Comparison of ENCODE assay signal across 19 cellular contexts in the genomic region with DNA sequence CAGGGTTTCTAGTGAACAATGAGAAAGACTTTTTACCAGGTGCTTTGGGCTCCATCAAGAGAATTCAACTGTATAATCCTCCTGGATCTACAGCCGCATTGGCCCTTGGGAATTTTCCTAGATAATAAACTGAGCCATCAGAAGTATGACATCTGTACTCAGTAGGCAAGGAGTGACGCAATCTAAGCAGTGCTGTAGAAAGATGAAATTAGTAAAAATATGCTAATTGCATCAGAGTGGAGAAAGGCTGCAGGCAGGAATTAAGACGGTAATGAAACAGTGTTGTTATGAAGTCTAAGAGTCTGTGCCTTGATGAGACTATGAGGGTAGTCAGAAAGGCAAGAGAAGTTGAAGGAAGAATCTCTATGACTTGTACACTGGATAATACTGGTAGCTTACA.
"Had no signal": no experiment of that assay in that cellular context is flagged by ENCODE, and none has a peak within 500 bp of the region (broad histone marks: within the 10 kb centered on the region; RNA-seq: fewer than 3 reads in every experiment).

No MANE protein-coding gene starts in this region.

- H3K4me2 ChIP-seq: hepatocyte, smooth muscle cell had no signal

- DNase-seq: effector memory CD8-positive, alpha-beta T cell; foreskin melanocyte; head of caudate nucleus; kidney; left cardiac atrium; left ventricle myocardium superior; mesenchymal stem cell; naive B cell; occipital lobe; pancreas; right cardiac atrium; stimulated activated CD4-positive, alpha-beta T cell treated with anti-CD3 and anti-CD28 coated beads, Interleukin-2, amount 100 ng/mL, for 48 hours; stimulated activated naive CD4-positive, alpha-beta T cell treated with Interleukin-2 at 50 U/mL for 16 hours; uterus had no signal

- FAIRE-seq: kidney, pancreas had no signal

- ATAC-seq: effector memory CD8-positive, alpha-beta T cell; left cardiac atrium; left ventricle myocardium superior; pancreas; right cardiac atrium had no signal

- H3K27me3 ChIP-seq: esophagus muscularis mucosa, hepatocyte, pancreas, uterus had no signal

- H3K4me1 ChIP-seq: esophagus muscularis mucosa, pancreas, uterus had no signal

- H2AFZ ChIP-seq: hepatocyte had no signal

- H3K9me3 ChIP-seq: esophagus muscularis mucosa, pancreas, uterus had no signal

- H3K4me3 ChIP-seq: esophagus muscularis mucosa, hepatocyte, lung, pancreas, smooth muscle cell, uterus had no signal

- H3K36me3 ChIP-seq: pancreas, uterus had no signal

- H3K27ac ChIP-seq: epithelial cell of prostate, esophagus muscularis mucosa, hepatocyte, pancreas, uterus had no signal

- H3K79me2 ChIP-seq: hepatocyte had no signal
